18 cellular contexts compared by ENCODE assay signal in the genomic region with DNA sequence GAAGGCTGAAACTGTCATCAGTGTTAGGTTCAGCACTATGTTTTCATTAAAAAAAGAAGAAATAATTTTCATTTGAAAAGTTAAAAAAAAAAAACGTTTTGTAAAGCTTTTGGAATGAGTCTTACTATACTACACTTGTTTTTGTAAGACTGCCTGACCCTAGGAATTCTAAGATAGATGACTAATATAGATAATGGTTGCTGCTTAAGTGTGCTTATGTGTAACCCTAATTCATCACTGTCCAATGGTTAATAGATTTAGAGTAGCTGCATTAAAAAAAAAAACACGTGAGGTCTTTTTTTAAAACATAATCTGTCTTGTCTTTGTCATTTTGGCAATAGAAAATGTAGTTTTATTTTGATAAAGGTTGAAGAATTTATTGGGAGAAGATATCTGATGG.
"Had no signal": no experiment of that assay in that cellular context is flagged by ENCODE, and none has a peak within 500 bp of the region (broad histone marks: within the 10 kb centered on the region; RNA-seq: fewer than 3 reads in every experiment).

No MANE protein-coding gene starts in this region.

- H3K4me1 Mint-ChIP-seq: activated CD4-positive, alpha-beta T cell treated with anti-CD3 and anti-CD28 coated beads, Interleukin-2, amount 10 ng/mL, durations not matched to agents 7 days and 5 days; activated naive CD8-positive, alpha-beta T cell treated with anti-CD3 and anti-CD28 coated beads, Interleukin-2, amount 10 ng/mL, durations not matched to agents 7 days and 5 days; memory B cell had no signal

- H3K27me3 Mint-ChIP-seq: activated CD4-positive, alpha-beta T cell treated with anti-CD3 and anti-CD28 coated beads, Interleukin-2, amount 10 ng/mL, durations not matched to agents 7 days and 5 days; activated naive CD8-positive, alpha-beta T cell treated with anti-CD3 and anti-CD28 coated beads, Interleukin-2, amount 10 ng/mL, durations not matched to agents 7 days and 5 days; memory B cell; natural killer cell treated with Interleukin-12 subunit alpha and Interleukin-12 subunit beta and Interleukin-15 and Interleukin-18, amount 100 ng/mL, for 72 hours had no signal

- H3K9me3 Mint-ChIP-seq: activated naive CD8-positive, alpha-beta T cell treated with anti-CD3 and anti-CD28 coated beads, Interleukin-2, amount 10 ng/mL, durations not matched to agents 7 days and 5 days; T-helper 2 cell treated with Interferon-gamma antibody and Interleukin-4, amounts not matched to agents 5 μg/mL and 100 μg/mL, for 36 hours had no signal

- ATAC-seq: left ventricle myocardium superior; natural killer cell treated with Interleukin-12 subunit alpha and Interleukin-12 subunit beta and Interleukin-15 and Interleukin-18, amount 100 ng/mL, for 72 hours; right cardiac atrium had no signal

- H3K36me3 Mint-ChIP-seq: activated naive CD8-positive, alpha-beta T cell treated with anti-CD3 and anti-CD28 coated beads, Interleukin-2, amount 10 ng/mL, durations not matched to agents 7 days and 5 days; memory B cell; natural killer cell treated with Interleukin-12 subunit alpha and Interleukin-12 subunit beta and Interleukin-15 and Interleukin-18, amount 100 ng/mL, for 72 hours had no signal

- H3K4me3 Mint-ChIP-seq: activated CD4-positive, alpha-beta T cell treated with anti-CD3 and anti-CD28 coated beads, Interleukin-2, amount 10 ng/mL, durations not matched to agents 7 days and 5 days; activated naive CD8-positive, alpha-beta T cell treated with anti-CD3 and anti-CD28 coated beads, Interleukin-2, amount 10 ng/mL, durations not matched to agents 7 days and 5 days; memory B cell; natural killer cell treated with Interleukin-12 subunit alpha and Interleukin-12 subunit beta and Interleukin-15 and Interleukin-18, amount 100 ng/mL, for 72 hours; T-helper 2 cell treated with Interferon-gamma antibody and Interleukin-4, amounts not matched to agents 5 μg/mL and 100 μg/mL, for 36 hours had no signal

- H3K27ac Mint-ChIP-seq: activated CD4-positive, alpha-beta T cell treated with anti-CD3 and anti-CD28 coated beads, Interleukin-2, amount 10 ng/mL, durations not matched to agents 7 days and 5 days; activated naive CD8-positive, alpha-beta T cell treated with anti-CD3 and anti-CD28 coated beads, Interleukin-2, amount 10 ng/mL, durations not matched to agents 7 days and 5 days; memory B cell; natural killer cell treated with Interleukin-12 subunit alpha and Interleukin-12 subunit beta and Interleukin-15 and Interleukin-18, amount 100 ng/mL, for 72 hours; T-helper 2 cell treated with Interferon-gamma antibody and Interleukin-4, amounts not matched to agents 5 μg/mL and 100 μg/mL, for 36 hours had no signal

- FAIRE-seq: small intestine had no signal

- DNase-seq: activated CD4-positive, alpha-beta T cell treated with anti-CD3 and anti-CD28 coated beads, Interleukin-2, amount 10 ng/mL, durations not matched to agents 7 days and 5 days; activated CD4-positive, CD25-positive, alpha-beta regulatory T cell; activated CD8-positive, alpha-beta memory T cell treated with anti-CD3 and anti-CD28 coated beads for 24 hours; activated naive CD8-positive, alpha-beta T cell treated with anti-CD3 and anti-CD28 coated beads, Interleukin-2, amount 10 ng/mL, durations not matched to agents 7 days and 5 days; anterior cingulate cortex; dermis blood vessel endothelial cell; hippocampal formation; kidney; left ventricle myocardium superior; nucleus accumbens; right cardiac atrium; small intestine; stimulated activated CD4-positive, alpha-beta T cell treated with anti-CD3 and anti-CD28 coated beads, Interleukin-4, amount 100 ng/mL, for 24 hours; stimulated activated naive CD4-positive, alpha-beta T cell treated with Interleukin-2 at 50 U/mL for 16 hours; transverse colon had no signal
